29 cellular contexts compared by ENCODE assay signal in the genomic region with DNA sequence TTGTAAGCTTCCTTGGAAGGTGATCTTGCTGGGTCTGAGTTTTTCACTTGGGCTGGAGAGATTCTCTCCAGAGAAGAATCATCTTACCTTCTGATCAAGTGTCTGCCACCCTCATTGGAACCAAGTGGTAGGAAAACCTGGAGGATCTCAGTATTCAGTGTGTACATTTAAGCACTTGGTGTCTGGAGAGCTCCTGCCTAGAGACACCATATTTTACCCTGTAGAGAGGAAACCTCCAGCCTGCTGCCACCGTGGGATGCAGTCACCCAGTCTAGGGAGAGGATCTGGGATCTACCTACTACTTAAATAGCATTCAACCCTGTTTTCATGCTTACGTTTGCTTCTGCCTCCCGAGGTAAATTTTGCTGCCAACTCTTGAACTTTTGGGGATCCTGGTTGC.
"Had no signal": no experiment of that assay in that cellular context is flagged by ENCODE, and none has a peak within 500 bp of the region (broad histone marks: within the 10 kb centered on the region; RNA-seq: fewer than 3 reads in every experiment).

No MANE protein-coding gene starts in this region.

- H3K27me3 Mint-ChIP-seq: stimulated activated naive CD8-positive, alpha-beta T cell treated with anti-CD3 and anti-CD28 coated beads, Interleukin-15, amount 100 ng/mL, for 72 hours; stimulated activated naive CD8-positive, alpha-beta T cell treated with anti-CD3 and anti-CD28 coated beads, Interleukin-15, Interleukin-2, amounts not matched to agents 100 ng/mL and 50 ng/mL, for 24 hours had no signal

- H3K9me3 ChIP-seq: testis, thoracic aorta, thyroid gland, transverse colon, vagina had no signal

- H3K4me1 Mint-ChIP-seq: stimulated activated memory B cell treated with anti-CD40 and anti-IgM and Interleukin-4, amounts not matched to agents 10 μg/mL and 1 μg/mL and 100 μg/mL, for 72 hours had no signal

- ATAC-seq: stimulated activated effector memory CD8-positive, alpha-beta T cell treated with anti-CD3 and anti-CD28 coated beads, Interleukin-12 subunit alpha, Interleukin-12 subunit beta, amount 100 ng/mL, for 72 hours; stimulated activated memory B cell treated with anti-CD40 and anti-IgM and Interleukin-4, amounts not matched to agents 10 μg/mL and 1 μg/mL and 100 μg/mL, for 72 hours; stimulated activated naive B cell treated with anti-CD40 and anti-IgM and Interleukin-4, amounts not matched to agents 10 μg/mL and 1 μg/mL and 100 μg/mL, for 72 hours; stimulated activated naive CD8-positive, alpha-beta T cell treated with anti-CD3 and anti-CD28 coated beads, Interleukin-15, amount 100 ng/mL, for 72 hours; stimulated activated naive CD8-positive, alpha-beta T cell treated with anti-CD3 and anti-CD28 coated beads, Interleukin-15, Interleukin-2, amounts not matched to agents 100 U/mL and 50 U/mL, for 24 hours; upper lobe of right lung had no signal

- H3K36me3 Mint-ChIP-seq: stimulated activated effector memory CD8-positive, alpha-beta T cell treated with anti-CD3 and anti-CD28 coated beads, Interleukin-12 subunit alpha, Interleukin-12 subunit beta, amount 100 ng/mL, for 72 hours; stimulated activated memory B cell treated with anti-CD40 and anti-IgM and Interleukin-4, amounts not matched to agents 10 μg/mL and 1 μg/mL and 100 μg/mL, for 72 hours; stimulated activated naive B cell treated with anti-CD40 and anti-IgM and Interleukin-4, amounts not matched to agents 10 μg/mL and 1 μg/mL and 100 μg/mL, for 72 hours; type B pancreatic cell had no signal

- H3K4me3 Mint-ChIP-seq: stimulated activated effector memory CD8-positive, alpha-beta T cell treated with anti-CD3 and anti-CD28 coated beads, Interleukin-12 subunit alpha, Interleukin-12 subunit beta, amount 100 ng/mL, for 72 hours; stimulated activated memory B cell treated with anti-CD40 and anti-IgM and Interleukin-4, amounts not matched to agents 10 μg/mL and 1 μg/mL and 100 μg/mL, for 72 hours; stimulated activated naive B cell treated with anti-CD40 and anti-IgM and Interleukin-4, amounts not matched to agents 10 μg/mL and 1 μg/mL and 100 μg/mL, for 72 hours; stimulated activated naive CD8-positive, alpha-beta T cell treated with anti-CD3 and anti-CD28 coated beads, Interleukin-15, amount 100 ng/mL, for 72 hours; stimulated activated naive CD8-positive, alpha-beta T cell treated with anti-CD3 and anti-CD28 coated beads, Interleukin-15, Interleukin-2, amounts not matched to agents 100 ng/mL and 50 ng/mL, for 24 hours; type B pancreatic cell had no signal

- H3K27ac Mint-ChIP-seq: stimulated activated effector memory CD8-positive, alpha-beta T cell treated with anti-CD3 and anti-CD28 coated beads, Interleukin-12 subunit alpha, Interleukin-12 subunit beta, amount 100 ng/mL, for 72 hours; stimulated activated memory B cell treated with anti-CD40 and anti-IgM and Interleukin-4, amounts not matched to agents 10 μg/mL and 1 μg/mL and 100 μg/mL, for 72 hours; stimulated activated naive B cell treated with anti-CD40 and anti-IgM and Interleukin-4, amounts not matched to agents 10 μg/mL and 1 μg/mL and 100 μg/mL, for 72 hours; stimulated activated naive CD8-positive, alpha-beta T cell treated with anti-CD3 and anti-CD28 coated beads, Interleukin-15, amount 100 ng/mL, for 72 hours; stimulated activated naive CD8-positive, alpha-beta T cell treated with anti-CD3 and anti-CD28 coated beads, Interleukin-15, Interleukin-2, amounts not matched to agents 100 ng/mL and 50 ng/mL, for 24 hours; type B pancreatic cell had no signal

- DNase-seq: stimulated activated CD4-positive, alpha-beta T cell treated with anti-CD3 and anti-CD28 coated beads, Interleukin-2, amount 100 ng/mL, for 48 hours; stimulated activated CD4-positive, alpha-beta T cell treated with anti-CD3 and anti-CD28 coated beads, Interleukin-4, amount 100 ng/mL, for 1 hour; stimulated activated CD4-positive, alpha-beta T cell treated with anti-CD3 and anti-CD28 coated beads, Interleukin-4, amount 100 ng/mL, for 24 hours; stimulated activated CD4-positive, alpha-beta T cell treated with anti-CD3 and anti-CD28 coated beads, Interleukin-4, amount 100 ng/mL, for 4 hours; stimulated activated CD8-positive, alpha-beta memory T cell treated with anti-CD3 and anti-CD28 coated beads, Interleukin-4, amount 100 ng/mL, for 48 hours; stimulated activated naive B cell treated with anti-CD40 and anti-IgM and Interleukin-4, amounts not matched to agents 10 μg/mL and 1 μg/mL and 100 μg/mL, for 72 hours; stimulated activated naive CD4-positive, alpha-beta T cell; stimulated activated naive CD4-positive, alpha-beta T cell treated with Interleukin-2 at 50 U/mL for 16 hours; stimulated activated naive CD8-positive, alpha-beta T cell treated with anti-CD3 and anti-CD28 coated beads, Interleukin-15, amount 100 ng/mL, for 72 hours; stimulated activated naive CD8-positive, alpha-beta T cell treated with anti-CD3 and anti-CD28 coated beads, Interleukin-15, Interleukin-2, amounts not matched to agents 100 U/mL and 50 U/mL, for 24 hours; stomach; substantia nigra; testis; thyroid gland; tibial artery; transverse colon; trophoblast cell; upper lobe of left lung; upper lobe of right lung; uterus had no signal

- H3K4me1 ChIP-seq: stomach, suprapubic skin, testis, thyroid gland, tibial artery, tibial nerve, transverse colon, upper lobe of left lung, upper lobe of right lung, uterus, vagina had no signal

- H3K9me3 Mint-ChIP-seq: stimulated activated effector memory CD8-positive, alpha-beta T cell treated with anti-CD3 and anti-CD28 coated beads, Interleukin-12 subunit alpha, Interleukin-12 subunit beta, amount 100 ng/mL, for 72 hours had no signal

- FAIRE-seq: urothelium cell line had no signal

- H3K27ac ChIP-seq: stomach, suprapubic skin, testis, thoracic aorta, thyroid gland, tibial artery, tibial nerve, transverse colon, upper lobe of left lung, upper lobe of right lung, uterus, vagina had no signal

- H3K4me3 ChIP-seq: stomach, suprapubic skin, testis, thoracic aorta, thyroid gland, tibial artery, tibial nerve, transverse colon, upper lobe of left lung, upper lobe of right lung, uterus, vagina had no signal
